In genomic region chr6:50816115-50816675, GRCh38 we compare ENCODE assay signal across 8 cellular contexts. TPM values are rescaled to one million over a fixed set of nuclear protein-coding genes. Genes with fewer than 3 reads are reported as not detected.
A peak's percentile ranks its signal among the peaks of the same experiment; 100 is the strongest.
DNase-seq lines count a peak whose midpoint lies in the region; ATAC-seq and TF ChIP-seq lines count a peak whose summit lies in the region.

No MANE protein-coding gene starts in this region.

- peaks cover 83% of the 10 kb centered on the region for H3K27me3 Mint-ChIP-seq in neural crest cell (ENCODE audit: low read depth)

- H3K27me3 ChIP-seq in NT2/D1 (ENCODE audit: insufficient read depth, insufficient read length), result peaks cover 55% of the 10 kb centered on the region
- H3K27me3 ChIP-seq in testis, result peaks cover 5% of the 10 kb centered on the region

- peak; percentile 68 for ATAC-seq in GM21367 (IDR thresholded peaks at IDR 0.05; ENCODE audit: unreplicated experiment)

- WGBS in testis, 2 donors, result 1 to 2% methylated on average over 14 of the region's 14 CpGs

- H3K36me3 Mint-ChIP-seq in neural crest cell (ENCODE audit: low read depth), result peaks cover 9% of the 10 kb centered on the region

- H3K36me3 ChIP-seq in NT2/D1 (ENCODE audit: insufficient read depth, insufficient read length, low read length), result no peaks in the 10 kb centered on the region
- H3K36me3 ChIP-seq in testis (ENCODE audit: low read depth, missing control alignments), result no peaks in the 10 kb centered on the region

- H3K9ac ChIP-seq in NT2/D1 (ENCODE audit: insufficient read length, low read depth), result no peak overlapping the region

- TF ChIP-seq CTCF in fibroblast of pulmonary artery (IDR thresholded peaks at IDR 0.05; ENCODE audit: low read length, missing control alignments) (peak; percentile 80), neural crest cell (conservative IDR thresholded peaks at IDR 0.05) (peak; percentile 91), testis (IDR thresholded peaks at IDR 0.05) (peak; percentile 68 to 87 (median 81))

- no peaks in the 10 kb centered on the region for H3K4me1 ChIP-seq in NT2/D1 (ENCODE audit: insufficient read depth, insufficient read length)
- peaks cover 3% of the 10 kb centered on the region for H3K4me1 ChIP-seq in testis

- intact Hi-C loops in testis (cut with DNase I; ENCODE audit: low total_unique reads), result no loop called here

- H3K27ac Mint-ChIP-seq in neural crest cell (ENCODE audit: unreplicated experiment), result peak overlapping the region; percentile 15

- H3K9me3 ChIP-seq in NT2/D1 (ENCODE audit: insufficient read depth, low read length) (no peaks in the 10 kb centered on the region), testis (no peaks in the 10 kb centered on the region)

- peaks cover 43% of the 10 kb centered on the region for H3K4me1 Mint-ChIP-seq in neural crest cell

- H3K4me3 ChIP-seq in NT2/D1 (ENCODE audit: insufficient read length, low read depth) (peak overlapping the region; percentile 31), fibroblast of pulmonary artery (replicated peaks; ENCODE audit: low read depth, low read length) (peak overlapping the region; percentile 65), testis (peak overlapping the region; percentile 13 to 46)

- DNase-seq in DMS53 (lab: John Stamatoyannopoulos, UW), result peak; percentile 90
- DNase-seq in HS-27A (ENCODE audit: low read depth), result peak; percentile 51
- peak; percentile 42 for DNase-seq in NT2/D1 (ENCODE audit: low read depth, low spot score)
- peak; percentile 31 for DNase-seq in activated T-cell treated with anti-CD3 and anti-CD28 coated beads, Interleukin-2, amount 50 U/mL, for 1 hour
- DNase-seq in fibroblast of pulmonary artery (ENCODE audit: low read depth), result peak; percentile 78
- peak; percentile 82 for DNase-seq in neural crest cell (ENCODE audit: low read depth, low spot score)
- DNase-seq in testis, result peak; percentile 88

- no peaks in the 10 kb centered on the region for H3K9me3 Mint-ChIP-seq in neural crest cell

- H3K4me3 Mint-ChIP-seq in neural crest cell, result peak overlapping the region; percentile 91

- H3K27ac ChIP-seq in testis, result no peak overlapping the region

- no peak for TF ChIP-seq POLR2A in testis (IDR thresholded peaks at IDR 0.05)

RNA-seq across cellular contexts. Expression of gene TFAP2B, which starts 2.5 kb away (rescaled TPM):
- total RNA-seq in neural crest cell (66.1 and 73.3 TPM in 2 replicates), testis (under 1 TPM; 0.19 to 0.24 TPM)
- polyA plus RNA-seq in testis (ENCODE audit: insufficient read depth, low read depth, low replicate concordance), result 0.63 TPM

Comparison
In these comparisons a context has a peak if more than half of its experiments do, and no peak if none do; other contexts are left out.
1. DNase-seq: peak in every context shown above with its lines; median percentile 90 in DMS53; 88 in testis; 82 in neural crest cell; 78 in fibroblast of pulmonary artery; 51 in HS-27A; 42 in NT2/D1; 31 in activated T-cell treated with anti-CD3 and anti-CD28 coated beads, Interleukin-2, amount 50 U/mL, for 1 hour.
2. RNA of gene TFAP2B, which starts 2.5 kb away (total RNA-seq): 66.1 to 73.3 TPM in neural crest cell; 0.19 to 0.24 TPM in testis; every median in the first group is over 10 times any median in the second.
3. Peak in every context shown above with its lines, with median percentiles within 50 percentile points of each other: H3K4me3 ChIP-seq and CTCF ChIP-seq.